In genomic region chr4:113550510-113550909, GRCh38 we compare ENCODE assay signal across 19 cellular contexts.
DNase-seq lines count a peak whose midpoint lies in the region; ATAC-seq, FAIRE-seq and TF ChIP-seq lines count a peak whose summit lies in the region.
"Had no signal": no experiment of that assay in that cellular context is flagged by ENCODE, and none has a peak within 500 bp of the region (broad histone marks: within the 10 kb centered on the region; RNA-seq: fewer than 3 reads in every experiment).

No MANE protein-coding gene starts in this region.

- no peak for ATAC-seq in activated naive CD8-positive, alpha-beta T cell treated with anti-CD3 and anti-CD28 coated beads, Interleukin-2, amount 50 U/mL, for 24 hours
- ATAC-seq in naive B cell (ENCODE audit: low read depth in 2 of 2) (no peak), gastroesophageal sphincter (no peak)
- ATAC-seq: A549; CD8-positive, alpha-beta T cell; GM23338 had no signal

- H3K36me3 Mint-ChIP-seq in activated naive CD8-positive, alpha-beta T cell, result peaks cover 9% of the 10 kb centered on the region
- H3K36me3 Mint-ChIP-seq in activated naive CD8-positive, alpha-beta T cell treated with anti-CD3 and anti-CD28 coated beads, Interleukin-2, amount 50 U/mL, for 24 hours (ENCODE audit: low read depth), result peaks cover 23% of the 10 kb centered on the region
- H3K36me3 Mint-ChIP-seq in naive B cell, result peaks cover 0 to 10% of the 10 kb centered on the region in 2 donors

- H3K27ac ChIP-seq in Karpas-422 (ENCODE audit: low read length) (peak overlapping the region; percentile 7; the same call in 1 of the 2 replicates), gastroesophageal sphincter (no peak overlapping the region)
- H3K27ac ChIP-seq: A549 had no signal

- no peak overlapping the region for H3K9ac ChIP-seq in Karpas-422 (ENCODE audit: low read length)

- peaks cover 18% of the 10 kb centered on the region for H3K4me1 Mint-ChIP-seq in activated naive CD8-positive, alpha-beta T cell (ENCODE audit: low read depth)
- H3K4me1 Mint-ChIP-seq in activated naive CD8-positive, alpha-beta T cell treated with anti-CD3 and anti-CD28 coated beads, Interleukin-2, amount 50 U/mL, for 24 hours, result peaks cover 27% of the 10 kb centered on the region
- H3K4me1 Mint-ChIP-seq in naive B cell, result peaks cover 14 to 35% (median 24%) of the 10 kb centered on the region in 3 donors
- H3K4me1 Mint-ChIP-seq: GM23338 had no signal

- no peaks in the 10 kb centered on the region for H3K27me3 Mint-ChIP-seq in activated naive CD8-positive, alpha-beta T cell
- no peaks in the 10 kb centered on the region for H3K27me3 Mint-ChIP-seq in activated naive CD8-positive, alpha-beta T cell treated with anti-CD3 and anti-CD28 coated beads, Interleukin-2, amount 50 U/mL, for 24 hours
- H3K27me3 Mint-ChIP-seq in naive B cell, result no peaks in the 10 kb centered on the region

- no peak overlapping the region for H2AFZ ChIP-seq in Karpas-422 (ENCODE audit: low read length)
- H2AFZ ChIP-seq: GM23338 had no signal

- H3K36me3 ChIP-seq in Karpas-422 (ENCODE audit: insufficient read depth, low read length), result peaks cover 29% of the 10 kb centered on the region; the same call in 1 of the 2 replicates
- peaks cover 0 to 8% of the 10 kb centered on the region in 2 donors for H3K36me3 ChIP-seq in gastroesophageal sphincter

- no peaks in the 10 kb centered on the region for H3K9me2 ChIP-seq in Karpas-422 (replicated peaks; ENCODE audit: insufficient read depth, low read length)

- WGBS in gastroesophageal sphincter (ENCODE audit: low coverage in 1 of 2), 2 donors, result 91 to 94% methylated on average over 2 of the region's 2 CpGs

- no peak overlapping the region for H3K4me3 Mint-ChIP-seq in activated naive CD8-positive, alpha-beta T cell
- H3K4me3 Mint-ChIP-seq in activated naive CD8-positive, alpha-beta T cell treated with anti-CD3 and anti-CD28 coated beads, Interleukin-2, amount 50 U/mL, for 24 hours, result no peak overlapping the region
- no peak overlapping the region for H3K4me3 Mint-ChIP-seq in naive B cell
- H3K4me3 Mint-ChIP-seq: CD14-positive monocyte; CD8-positive, alpha-beta T cell; GM23338; H9 had no signal

- H3K9me3 ChIP-seq in Karpas-422 (ENCODE audit: low read length) (no peaks in the 10 kb centered on the region), gastroesophageal sphincter (no peaks in the 10 kb centered on the region)
- H3K9me3 ChIP-seq: A549 had no signal

- no peak for TF ChIP-seq POLR2A in gastroesophageal sphincter (IDR thresholded peaks at IDR 0.05)

- H3K79me2 ChIP-seq in Karpas-422 (ENCODE audit: low read length), result peaks cover 65% of the 10 kb centered on the region

- DNase-seq in activated naive CD8-positive, alpha-beta T cell treated with anti-CD3 and anti-CD28 coated beads, Interleukin-2, amount 50 U/mL, for 24 hours, result no peak
- DNase-seq in GM19239 (ENCODE audit: insufficient read length, low spot score) (no peak), Karpas-422 (no peak), naive B cell (no peak), medulla oblongata (ENCODE audit: extremely low spot score) (no peak)
- DNase-seq: CD8-positive, alpha-beta T cell; COR-L47; DMS153; DMS79 treated with DMSO at 0.1 percent for 48 hours; GDM1; H9; IMR-90 had no signal

- no peak for TF ChIP-seq EP300 in gastroesophageal sphincter (IDR thresholded peaks at IDR 0.05)

- FAIRE-seq in GM19239 (lab: Jason Lieb, UNC), result peak; percentile 31
- FAIRE-seq: A549, D721Med, GM12892 had no signal

- no peak for TF ChIP-seq CTCF in gastroesophageal sphincter (IDR thresholded peaks at IDR 0.05)

- H3K4me2 ChIP-seq in Karpas-422 (ENCODE audit: low read depth, low read length, poor library complexity, severe bottlenecking), result no peak overlapping the region
- H3K4me2 ChIP-seq: A549, GM23338 had no signal

- H3K4me1 ChIP-seq in Karpas-422 (ENCODE audit: low read length) (peaks cover 25% of the 10 kb centered on the region), gastroesophageal sphincter (peaks cover 0 to 8% (median 3%) of the 10 kb centered on the region in 3 donors)

- peak overlapping the region; percentile 3 for H3K27ac Mint-ChIP-seq in activated naive CD8-positive, alpha-beta T cell
- no peak overlapping the region for H3K27ac Mint-ChIP-seq in activated naive CD8-positive, alpha-beta T cell treated with anti-CD3 and anti-CD28 coated beads, Interleukin-2, amount 50 U/mL, for 24 hours
- peak overlapping the region in 4 of 6 donors; percentile 21 to 63 (median 49) for H3K27ac Mint-ChIP-seq in naive B cell
- H3K27ac Mint-ChIP-seq: CD14-positive monocyte, GM23338, H9 had no signal

- H4K20me1 ChIP-seq in Karpas-422 (ENCODE audit: insufficient read depth, low read depth, low read length), result no peaks in the 10 kb centered on the region

- H3K4me3 ChIP-seq in Karpas-422 (ENCODE audit: low read length) (no peak overlapping the region), gastroesophageal sphincter (no peak overlapping the region)
- H3K4me3 ChIP-seq: A549, GM23338 had no signal

- no peaks in the 10 kb centered on the region for H3K9me3 Mint-ChIP-seq in activated naive CD8-positive, alpha-beta T cell (ENCODE audit: low read depth)
- H3K9me3 Mint-ChIP-seq in activated naive CD8-positive, alpha-beta T cell treated with anti-CD3 and anti-CD28 coated beads, Interleukin-2, amount 50 U/mL, for 24 hours, result no peaks in the 10 kb centered on the region
- no peaks in the 10 kb centered on the region for H3K9me3 Mint-ChIP-seq in naive B cell
- H3K9me3 Mint-ChIP-seq: CD14-positive monocyte; CD8-positive, alpha-beta T cell; GM23338; H9 had no signal

- H3K27me3 ChIP-seq in Karpas-422 (ENCODE audit: low read length) (no peaks in the 10 kb centered on the region), gastroesophageal sphincter (no peaks in the 10 kb centered on the region)
